Comparison of ENCODE assay signal across 8 cellular contexts in the genomic region with DNA sequence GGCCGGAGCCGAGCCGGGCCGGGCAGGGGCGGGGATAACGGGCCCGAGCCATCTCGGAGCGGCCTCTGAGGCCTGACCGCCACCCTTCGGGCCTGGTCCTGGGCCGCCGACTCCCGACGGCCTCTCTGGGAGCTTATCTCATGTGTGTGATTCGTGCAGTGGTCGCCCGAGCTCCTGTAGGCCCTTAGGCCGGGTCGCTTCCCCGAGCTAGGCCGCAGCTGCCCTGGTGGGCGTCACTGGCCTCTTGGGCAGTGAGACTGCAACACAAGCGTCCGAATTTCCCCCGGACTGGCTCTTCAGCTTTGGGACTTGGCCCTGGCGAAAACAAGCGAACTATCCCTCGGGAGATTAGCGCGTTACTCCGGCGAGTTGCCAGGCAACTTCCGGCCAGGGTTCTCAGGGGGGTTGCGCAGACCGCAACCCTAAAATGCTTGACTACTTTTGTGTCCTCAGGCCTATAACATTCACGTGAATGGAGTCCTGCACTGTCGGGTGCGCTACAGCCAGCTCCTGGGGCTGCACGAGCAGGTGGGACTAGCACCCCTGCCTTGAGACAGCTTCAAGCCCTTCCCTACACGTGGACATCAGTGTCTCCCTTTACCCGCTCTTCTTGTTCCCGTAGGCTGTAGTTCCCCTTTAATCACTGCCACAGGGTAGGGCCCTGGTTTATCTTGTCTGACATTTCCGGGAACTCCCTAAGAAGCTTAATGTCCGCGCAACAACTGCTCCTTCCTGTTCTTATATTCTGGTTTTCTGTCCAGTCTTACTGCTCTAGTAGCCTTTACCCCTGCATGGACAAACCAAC. TPM values are rescaled to one million over a fixed set of nuclear protein-coding genes. Genes with fewer than 3 reads are reported as not detected.
DNase-seq lines count a peak whose midpoint lies in the region; ATAC-seq and TF ChIP-seq lines count a peak whose summit lies in the region.

No MANE protein-coding gene starts in this region.

- DNase-seq in ELF-1 (ENCODE audit: low read depth, low spot score) (peak; percentile 59), HT1080 (ENCODE audit: low read depth) (peak; percentile 39), T-helper 17 cell (peak in 1 of 3 donors; percentile 9), dorsolateral prefrontal cortex (peak in 1 of 10 donors; percentile 24), lung (ENCODE audit: low spot score) (peak; percentile 69), superior temporal gyrus (ENCODE audit: extremely low spot score) (peak; percentile 11), activated gamma-delta T cell treated with Interleukin-2 at 50 U/mL for 16 hours (no peak)

- H3K27ac ChIP-seq in dorsolateral prefrontal cortex (peak overlapping the region; percentile 23 to 97 (median 89)), lung (ENCODE audit: low read depth in 1 of 2, low read length in 1 of 2) (peak overlapping the region; percentile 67 to 91)

- peaks cover 2 to 3% of the 10 kb centered on the region in 2 donors for H3K4me1 ChIP-seq in lung (ENCODE audit: control insufficient read depth in 2 of 2, insufficient read depth in 2 of 2, low read length in 2 of 2)

- peaks cover 26 to 44% of the 10 kb centered on the region in 2 donors for H3K36me3 ChIP-seq in lung (ENCODE audit: control insufficient read depth in 2 of 2, insufficient read depth in 2 of 2, low read length in 2 of 2)

- 0% methylated on average over 43 to 46 of the region's 46 CpGs for WGBS in lung, 2 donors

- intact Hi-C loops in dorsolateral prefrontal cortex (cut with DNase I) = loop anchor here (1.0 to 10.0 kb wide), 6 partner anchors 9 to 236 kb away; a partner anchor contains a TSS

- H3K4me1 Mint-ChIP-seq in T-helper 17 cell = peaks cover 29% of the 10 kb centered on the region

- H3K4me3 Mint-ChIP-seq in T-helper 17 cell = peak overlapping the region; percentile 95

- H3K27ac Mint-ChIP-seq in T-helper 17 cell = peak overlapping the region; percentile 94

- H3K36me3 Mint-ChIP-seq in T-helper 17 cell (ENCODE audit: low read depth) = peaks cover 2% of the 10 kb centered on the region

- H3K9me3 ChIP-seq in T-helper 17 cell (ENCODE audit: control insufficient read depth, low read length, poor library complexity, severe bottlenecking) (no peaks in the 10 kb centered on the region), lung (ENCODE audit: control insufficient read depth in 2 of 2, insufficient read depth in 1 of 2, low read length in 1 of 2) (no peaks in the 10 kb centered on the region)

- H3K27me3 ChIP-seq in dorsolateral prefrontal cortex (no peaks in the 10 kb centered on the region), lung (ENCODE audit: control insufficient read depth, insufficient read depth) (no peaks in the 10 kb centered on the region)

- H3K4me3 ChIP-seq in dorsolateral prefrontal cortex = peak overlapping the region; percentile 61 to 100 (median 97)
- peak overlapping the region; percentile 97 for H3K4me3 ChIP-seq in lung

- no peaks in the 10 kb centered on the region for H3K27me3 Mint-ChIP-seq in T-helper 17 cell

- peak; percentile 10 for ATAC-seq in GM21381 (IDR thresholded peaks at IDR 0.05; ENCODE audit: unreplicated experiment)
- peak; percentile 7 for ATAC-seq in T-helper 17 cell
- ATAC-seq in lung (ENCODE audit: insufficient read depth, low FRiP score) = peak; percentile 8

- TF ChIP-seq CTCF in dorsolateral prefrontal cortex (IDR thresholded peaks at IDR 0.05 in 54 of 56, conservative IDR thresholded peaks at IDR 0.05 in 2 of 56; ENCODE audit: low read depth in 1 of 56, partially characterized antibody in 56 of 56) = no peak
- no peak for TF ChIP-seq CTCF in lung (IDR thresholded peaks at IDR 0.05; ENCODE audit: control extremely low read depth, extremely low read depth)

RNA-seq across cellular contexts. Expression of a gene that starts 0.6 kb away (rescaled TPM):
- 122 and 140 TPM in 2 replicates for total RNA-seq in HT1080 (2014; rRNA removed; shearing (Covaris generic))
- polyA plus RNA-seq in HT1080 (2015; cell fraction: cytosol; rRNA removed) = 115 and 116 TPM in 2 replicates
- polyA plus RNA-seq in HT1080 (2015; cell fraction: nucleus; rRNA removed) = 112 and 114 TPM in 2 replicates
- total RNA-seq in T-helper 17 cell (10 to 100 TPM; 75.7 to 80.3 TPM), dorsolateral prefrontal cortex (100 to 1,000 TPM in 9 of 120 experiments, 10 to 100 TPM in 111; 62.9 to 106 (median 87.8) TPM), lung (100 to 1,000 TPM in 1 of 2 donors, 10 to 100 TPM in 1; 65.8 to 129 TPM)
- polyA plus RNA-seq in lung = 100 to 1,000 TPM in 1 of 2 donors, 10 to 100 TPM in 1; 68.4 to 123 TPM

RNA-seq across cellular contexts. Expression of a gene that starts 0.9 kb away (rescaled TPM):
- total RNA-seq in HT1080 (2014; rRNA removed; shearing (Covaris generic)) = 29.8 and 42.1 TPM in 2 replicates
- 15.9 and 18.1 TPM in 2 replicates for polyA plus RNA-seq in HT1080 (2015; cell fraction: cytosol; rRNA removed)
- polyA plus RNA-seq in HT1080 (2015; cell fraction: nucleus; rRNA removed) = 37.6 and 42.3 TPM in 2 replicates
- 10 to 100 TPM; 29.8 to 33.2 TPM for total RNA-seq in T-helper 17 cell
- 10 to 100 TPM; 24.0 to 55.0 (median 38.2) TPM for total RNA-seq in dorsolateral prefrontal cortex
- total RNA-seq in lung = 10 to 100 TPM; 19.6 to 37.3 TPM
- 10 to 100 TPM; 37.3 to 55.4 TPM for polyA plus RNA-seq in lung

RNA-seq across cellular contexts. Expression of a gene that starts 9.5 kb away (rescaled TPM):
- 2.4 and 3.1 TPM in 2 replicates for total RNA-seq in HT1080 (2014; rRNA removed; shearing (Covaris generic))
- polyA plus RNA-seq in HT1080 (2015; cell fraction: cytosol; rRNA removed) = 8.6 and 9.5 TPM in 2 replicates
- polyA plus RNA-seq in HT1080 (2015; cell fraction: nucleus; rRNA removed) = 23.8 and 31.5 TPM in 2 replicates
- total RNA-seq in T-helper 17 cell = 10 to 100 TPM; 22.4 to 24.6 TPM
- total RNA-seq in dorsolateral prefrontal cortex = 10 to 100 TPM; 13.9 to 41.1 (median 20.6) TPM
- total RNA-seq in lung = 10 to 100 TPM in 1 of 2 donors, 1 to 10 TPM in 1; 8.0 to 21.1 TPM
- 10 to 100 TPM; 21.6 to 22.2 TPM for polyA plus RNA-seq in lung

RNA-seq across cellular contexts. Expression of a gene that starts 14.5 kb away (rescaled TPM):
- 52.9 and 72.5 TPM in 2 replicates for total RNA-seq in HT1080 (2014; rRNA removed; shearing (Covaris generic))
- polyA plus RNA-seq in HT1080 (2015; cell fraction: cytosol; rRNA removed) = 46.4 and 48.0 TPM in 2 replicates
- polyA plus RNA-seq in HT1080 (2015; cell fraction: nucleus; rRNA removed) = 109 and 110 TPM in 2 replicates
- total RNA-seq in T-helper 17 cell = 10 to 100 TPM; 52.2 to 70.2 TPM
- total RNA-seq in dorsolateral prefrontal cortex = 10 to 100 TPM; 37.3 to 76.0 (median 50.6) TPM
- total RNA-seq in lung = 10 to 100 TPM; 46.4 to 61.8 TPM
- polyA plus RNA-seq in lung = 10 to 100 TPM; 28.7 to 41.0 TPM

RNA-seq across cellular contexts. Expression of a gene that starts 38.4 kb away (rescaled TPM):
- total RNA-seq in HT1080 (2014; rRNA removed; shearing (Covaris generic)) = 208 and 219 TPM in 2 replicates
- 141 and 157 TPM in 2 replicates for polyA plus RNA-seq in HT1080 (2015; cell fraction: cytosol; rRNA removed)
- polyA plus RNA-seq in HT1080 (2015; cell fraction: nucleus; rRNA removed) = 115 TPM in 2 replicates
- 10 to 100 TPM; 43.6 to 50.2 TPM for total RNA-seq in T-helper 17 cell
- 10 to 100 TPM; 25.7 to 47.4 (median 35.7) TPM for total RNA-seq in dorsolateral prefrontal cortex
- total RNA-seq in lung = 10 to 100 TPM; 45.9 to 66.0 TPM
- polyA plus RNA-seq in lung = 10 to 100 TPM; 57.5 to 76.2 TPM
